In the genomic region with DNA sequence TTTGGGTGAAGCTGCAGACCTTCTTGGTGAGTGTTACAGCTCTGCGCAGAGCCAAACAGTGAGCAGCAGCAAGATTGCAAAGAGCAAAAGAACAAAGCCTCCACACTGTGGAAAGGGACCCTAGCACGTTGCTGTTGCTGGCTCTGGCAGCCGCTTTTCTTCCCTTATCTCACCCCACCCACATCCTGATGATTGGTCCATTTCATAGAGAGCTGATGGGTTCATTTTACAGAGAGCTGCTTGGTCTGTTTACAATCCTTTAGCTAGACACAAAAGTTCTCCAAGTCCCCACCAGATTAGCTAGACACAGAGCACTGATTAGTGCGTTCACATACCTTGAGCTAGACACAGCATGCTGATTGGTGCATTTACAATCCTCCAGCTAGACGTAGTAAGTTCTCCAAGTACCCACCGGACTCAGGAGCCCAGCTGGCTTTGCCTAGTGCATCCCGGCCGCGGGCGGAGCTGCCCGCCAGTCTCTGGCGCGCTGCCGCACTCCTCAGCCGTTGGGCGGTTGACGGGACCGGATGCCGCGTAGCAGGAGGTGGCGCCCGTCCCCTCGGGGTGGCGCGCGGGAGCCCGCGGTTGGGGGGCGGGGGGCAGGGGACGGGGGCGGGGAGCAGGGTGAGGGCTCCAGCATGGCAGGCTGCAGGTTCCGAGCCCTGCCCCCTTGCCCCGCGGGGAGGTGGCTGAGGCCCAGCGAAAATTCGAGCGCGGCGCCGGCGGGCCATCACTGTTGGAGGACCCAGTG, we compare ENCODE assay signal across 8 cellular contexts.
DNase-seq lines count a peak whose midpoint lies in the region; ATAC-seq and TF ChIP-seq lines count a peak whose summit lies in the region.
"Not testable (repeated sequence)": the region's sequence is repeated elsewhere in the genome, so short reads cannot be mapped to it uniquely, and the experiment has no call there.

No MANE protein-coding gene starts in this region.

- H3K27me3 ChIP-seq in H9 (ENCODE audit: insufficient read depth, low read length); colonic mucosa; prostate gland (replicated peaks; ENCODE audit: insufficient read depth): not testable (repeated sequence)

- peak; percentile 48 for TF ChIP-seq POLR2A in prostate gland (IDR thresholded peaks at IDR 0.05)

- CTCF ChIA-PET in OCI-LY7 (lab: Charles Lee; ENCODE audit: unreplicated experiment): not testable (repeated sequence)

- not testable (repeated sequence) for BruUV-seq in OCI-LY7 (replicated peaks; lab: Mats Ljungman, UMichigan)

- not testable (repeated sequence) for H4K91ac ChIP-seq in H9 (ENCODE audit: insufficient read length, low read depth, low read length)

- not testable (repeated sequence) for H4K20me1 ChIP-seq in H9 (ENCODE audit: control insufficient read depth, insufficient read depth, insufficient read length); OCI-LY7 (ENCODE audit: insufficient read depth, low read length)

- not testable (repeated sequence) for H3K9me3 ChIP-seq in H9 (ENCODE audit: control insufficient read depth, low read depth, low read length); OCI-LY7 (ENCODE audit: low read length); colonic mucosa; iPS-18c (ENCODE audit: control insufficient read depth, insufficient read depth, low read length); prostate gland

- H2BK15ac ChIP-seq in H9 (ENCODE audit: low read depth, low read length): not testable (repeated sequence)

- H3K14ac ChIP-seq in H9 (ENCODE audit: insufficient read depth, low read length): not testable (repeated sequence)

- peak overlapping the region; percentile 85 to 89 (median 86); a peak in 5 of 7 replicates for H3K27ac Mint-ChIP-seq in H9
- H3K27ac Mint-ChIP-seq in stimulated activated effector memory CD8-positive, alpha-beta T cell treated with anti-CD3 and anti-CD28 coated beads, Interleukin-12 subunit alpha, Interleukin-12 subunit beta, amount 100 ng/mL, for 72 hours: peak overlapping the region; percentile 40

- not testable (repeated sequence) for H2AFZ ChIP-seq in H9 (ENCODE audit: low read length); OCI-LY7 (ENCODE audit: low read length)

- not testable (repeated sequence) for H3K23me2 ChIP-seq in H9 (ENCODE audit: insufficient read length, low read depth, low read length, poor library complexity, severe bottlenecking)

- H2BK20ac ChIP-seq in H9 (ENCODE audit: low read depth, low read length, poor library complexity, severe bottlenecking): not testable (repeated sequence)

- not testable (repeated sequence) for H4K8ac ChIP-seq in H9 (replicated peaks; ENCODE audit: insufficient read length, low read depth, low read length)

- H3K9ac ChIP-seq in H9 (ENCODE audit: extremely low read depth, insufficient read length, low read length); colonic mucosa (ENCODE audit: low read depth in 2 of 2, low read length in 2 of 2): not testable (repeated sequence)

- not testable (repeated sequence) for H3K27ac ChIP-seq in H9 (ENCODE audit: insufficient read length, low read depth, low read length)
- H3K27ac ChIP-seq in OCI-LY7 (ENCODE audit: low read depth, low read length, poor library complexity, severe bottlenecking): peak overlapping the region; percentile 79
- H3K27ac ChIP-seq in colonic mucosa: peak overlapping the region; percentile 80
- H3K27ac ChIP-seq in prostate gland: peak overlapping the region; percentile 86 to 87

- H3K4me1 Mint-ChIP-seq in H9: peaks cover 19 to 22% of the 10 kb centered on the region in 2 experiments
- not testable (repeated sequence) for H3K4me1 Mint-ChIP-seq in stimulated activated effector memory CD8-positive, alpha-beta T cell treated with anti-CD3 and anti-CD28 coated beads, Interleukin-12 subunit alpha, Interleukin-12 subunit beta, amount 100 ng/mL, for 72 hours

- not testable (repeated sequence) for H3K23ac ChIP-seq in H9 (ENCODE audit: insufficient read length, low read depth, low read length)

- not testable (repeated sequence) for H3K79me1 ChIP-seq in H9 (ENCODE audit: insufficient read depth, low read depth, low read length, poor library complexity, severe bottlenecking)

- intact Hi-C loops in OCI-LY7 (cut with micrococcal nuclease; ENCODE audit: unreplicated experiment); colonic mucosa (cut with DNase I); prostate gland (cut with DNase I): not testable (repeated sequence)

- not testable (repeated sequence) for H3K18ac ChIP-seq in H9 (ENCODE audit: insufficient read length, low read depth, low read length)

- H3K4ac ChIP-seq in H9 (ENCODE audit: low read depth, low read length): not testable (repeated sequence)

- not testable (repeated sequence) for H3K79me2 ChIP-seq in H9 (ENCODE audit: insufficient read depth, low read length)
- H3K79me2 ChIP-seq in OCI-LY7 (ENCODE audit: insufficient read depth, low read depth, low read length): peaks cover 20% of the 10 kb centered on the region; the same call in 1 of the 2 replicates

- H3K4me3 Mint-ChIP-seq in H9: peak overlapping the region; percentile 73 to 80
- peak overlapping the region; percentile 65 for H3K4me3 Mint-ChIP-seq in stimulated activated effector memory CD8-positive, alpha-beta T cell treated with anti-CD3 and anti-CD28 coated beads, Interleukin-12 subunit alpha, Interleukin-12 subunit beta, amount 100 ng/mL, for 72 hours

- WGBS in H9 (ENCODE audit: extremely low coverage, insufficient read length, low lambda C conversion rate): no CpG with 5 or more reads among the region's 41 CpGs
- 0% methylated on average over 3 of the region's 41 CpGs for WGBS in prostate gland

- H3K4me3 ChIP-seq in OCI-LY7 (ENCODE audit: low read depth, low read length, poor library complexity, severe bottlenecking) (peak overlapping the region; percentile 66), colonic mucosa (peak overlapping the region; percentile 38), iPS-18c (ENCODE audit: insufficient read depth, low read depth, low read length) (peak overlapping the region; percentile 40; the same call in 1 of the 2 replicates), prostate gland (peak overlapping the region; percentile 50 to 51)

- H2BK120ac ChIP-seq in H9 (ENCODE audit: low read depth, low read length, poor library complexity, severe bottlenecking): not testable (repeated sequence)

- not testable (repeated sequence) for H2BK5ac ChIP-seq in H9 (ENCODE audit: insufficient read length, low read length)

- peak; percentile 71 for DNase-seq in Caki2 (ENCODE audit: low read depth)
- peak; percentile 34 for DNase-seq in H9
- DNase-seq in OCI-LY7 (ENCODE audit: low spot score): peak; percentile 75
- peak; percentile 22 for DNase-seq in activated CD8-positive, alpha-beta memory T cell treated with anti-CD3 and anti-CD28 coated beads, Interleukin-2, amount 50 U/mL, for 1 hour (ENCODE audit: extremely low read depth)
- DNase-seq in colonic mucosa: peak; percentile 74
- DNase-seq in prostate gland (ENCODE audit: low spot score): peak; percentile 54
- DNase-seq in stimulated activated effector memory CD8-positive, alpha-beta T cell treated with anti-CD3 and anti-CD28 coated beads, Interleukin-12 subunit alpha, Interleukin-12 subunit beta, amount 100 ng/mL, for 72 hours (ENCODE audit: low spot score in 2 of 2): peak; percentile 48 to 85

- H3K27me3 Mint-ChIP-seq in H9 (ENCODE audit: low read depth): not testable (repeated sequence)

- H3K56ac ChIP-seq in H9 (ENCODE audit: insufficient read length, low read depth, low read length): not testable (repeated sequence)

- ATAC-seq in stimulated activated effector memory CD8-positive, alpha-beta T cell treated with anti-CD3 and anti-CD28 coated beads, Interleukin-12 subunit alpha, Interleukin-12 subunit beta, amount 100 ng/mL, for 72 hours: peak; percentile 97

- not testable (repeated sequence) for H2AK5ac ChIP-seq in H9 (ENCODE audit: insufficient read length, low read length)

- not testable (repeated sequence) for H4K5ac ChIP-seq in H9 (ENCODE audit: insufficient read length, low read depth, low read length)

- POLR2A ChIA-PET in OCI-LY7 (lab: Charles Lee): interaction anchor here (0.6 kb wide), 1 partner anchor 329 kb away, joined by 4 read pairs; no protein-coding TSS in a partner anchor

- not testable (repeated sequence) for H3K9me3 Mint-ChIP-seq in H9; stimulated activated effector memory CD8-positive, alpha-beta T cell treated with anti-CD3 and anti-CD28 coated beads, Interleukin-12 subunit alpha, Interleukin-12 subunit beta, amount 100 ng/mL, for 72 hours

- in situ Hi-C loops in Caki2 (cut with HindIII; ENCODE audit: low pct_unique_long_range_greater_than_20kb, low sequenced_read_pairs): not testable (repeated sequence)

- H3K36me3 ChIP-seq in OCI-LY7 (ENCODE audit: insufficient read depth, low read length); colonic mucosa; prostate gland: not testable (repeated sequence)

- H3K4me2 ChIP-seq in H9 (ENCODE audit: insufficient read depth, insufficient read length, low read length): not testable (repeated sequence)
- H3K4me2 ChIP-seq in OCI-LY7 (ENCODE audit: low read length): peak overlapping the region; percentile 54; the same call in 1 of the 2 replicates

- not testable (repeated sequence) for H2BK12ac ChIP-seq in H9 (ENCODE audit: insufficient read length, low read depth, low read length)

- H3T11ph ChIP-seq in H9 (ENCODE audit: low read length): not testable (repeated sequence)

- not testable (repeated sequence) for H3K36me3 Mint-ChIP-seq in H9 (ENCODE audit: insufficient read depth in 1 of 3, low read depth in 3 of 3); stimulated activated effector memory CD8-positive, alpha-beta T cell treated with anti-CD3 and anti-CD28 coated beads, Interleukin-12 subunit alpha, Interleukin-12 subunit beta, amount 100 ng/mL, for 72 hours

- not testable (repeated sequence) for H3K9me2 ChIP-seq in OCI-LY7 (ENCODE audit: insufficient read depth, low read length)

- not testable (repeated sequence) for TF ChIP-seq CTCF in H9 (conservative IDR thresholded peaks at IDR 0.05); OCI-LY7 (conservative IDR thresholded peaks at IDR 0.05; ENCODE audit: low read length); colonic mucosa (IDR thresholded peaks at IDR 0.05); prostate gland (IDR thresholded peaks at IDR 0.05)

- H3K4me1 ChIP-seq in H9 (ENCODE audit: insufficient read depth, low read length); OCI-LY7 (ENCODE audit: insufficient read depth, low read length, poor library complexity, severe bottlenecking); colonic mucosa; prostate gland (replicated peaks): not testable (repeated sequence)

Comparison
In these comparisons a context has a peak if more than half of its experiments do, and no peak if none do; other contexts are left out.
1. DNase-seq: peak in every context shown above with its lines; median percentile 75 in OCI-LY7; 74 in colonic mucosa; 71 in Caki2; 66 in stimulated activated effector memory CD8-positive, alpha-beta T cell treated with anti-CD3 and anti-CD28 coated beads, Interleukin-12 subunit alpha, Interleukin-12 subunit beta, amount 100 ng/mL, for 72 hours; 54 in prostate gland; 34 in H9; 22 in activated CD8-positive, alpha-beta memory T cell treated with anti-CD3 and anti-CD28 coated beads, Interleukin-2, amount 50 U/mL, for 1 hour.